16 cellular contexts compared by ENCODE assay signal in the genomic region with DNA sequence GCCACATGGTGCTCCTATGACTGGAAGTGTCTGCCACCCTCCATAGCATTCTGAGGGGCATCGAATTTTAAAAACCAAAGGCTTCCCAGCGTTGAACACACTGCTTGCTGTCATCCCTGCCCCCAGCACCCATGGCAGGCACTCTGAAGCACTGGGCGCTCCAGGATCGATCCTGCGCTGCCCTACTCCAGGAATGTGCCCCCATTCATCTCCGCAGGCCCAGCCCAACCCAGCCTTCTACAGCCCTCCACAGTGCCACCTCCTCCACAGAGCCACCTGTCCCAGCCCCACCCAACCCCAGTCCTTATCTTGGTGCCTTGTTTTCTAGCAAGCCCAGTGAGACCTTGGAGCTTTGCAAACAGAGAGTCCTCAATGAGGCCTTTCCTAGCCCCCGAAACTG. TPM values are rescaled to one million over a fixed set of nuclear protein-coding genes. Genes with fewer than 3 reads are reported as not detected.
A peak's percentile ranks its signal among the peaks of the same experiment; 100 is the strongest.
DNase-seq lines count a peak whose midpoint lies in the region; ATAC-seq, FAIRE-seq and TF ChIP-seq lines count a peak whose summit lies in the region.
"Had no signal": no experiment of that assay in that cellular context is flagged by ENCODE, and none has a peak within 500 bp of the region (broad histone marks: within the 10 kb centered on the region; RNA-seq: fewer than 3 reads in every experiment).

No MANE protein-coding gene starts in this region.

- FAIRE-seq in GM12891 (lab: Jason Lieb, UNC), result no peak
- FAIRE-seq: GM18507 had no signal

- H2AFZ ChIP-seq in neuronal stem cell (ENCODE audit: low read length), result no peak overlapping the region
- H2AFZ ChIP-seq: GM23338 had no signal

- no peak for TF ChIP-seq EP300 in Ishikawa (IDR thresholded peaks at IDR 0.05; ENCODE audit: borderline replicate concordance)

- no peak overlapping the region for H3K9ac ChIP-seq in neuronal stem cell (ENCODE audit: low read depth, low read length, poor library complexity)
- H3K9ac ChIP-seq: BLaER1 treated with 17β-estradiol and CSF1 and Interleukin-3, amounts not matched to agents 10 nM and 100 nM had no signal

- no peak overlapping the region for H3K23ac ChIP-seq in neuronal stem cell (ENCODE audit: low read depth, low read length, poor library complexity)

- no peak overlapping the region for H2BK5ac ChIP-seq in neuronal stem cell (ENCODE audit: low read length)

- H3K27ac ChIP-seq in epithelial cell of prostate (peak overlapping the region; percentile 5), neuronal stem cell (replicated peaks; ENCODE audit: low read length) (no peak overlapping the region), spleen (no peak overlapping the region)
- H3K27ac ChIP-seq: BLaER1 treated with 17β-estradiol and CSF1 and Interleukin-3, amounts not matched to agents 10 nM and 100 nM had no signal

- no peak overlapping the region for H3K4me2 ChIP-seq in neuronal stem cell (ENCODE audit: insufficient read depth, low read length, poor library complexity, severe bottlenecking)
- H3K4me2 ChIP-seq: BLaER1 treated with 17β-estradiol and CSF1 and Interleukin-3, amounts not matched to agents 10 nM and 100 nM; GM23338 had no signal

- H4K91ac ChIP-seq in neuronal stem cell (ENCODE audit: low read depth, low read length, poor library complexity), result no peak overlapping the region

- no peak overlapping the region for H3K4ac ChIP-seq in neuronal stem cell (ENCODE audit: low read length)

- TF ChIP-seq POLR2A in spleen (IDR thresholded peaks at IDR 0.05), result no peak
- no peak for TF ChIP-seq POLR2A in GM12891 (IDR thresholded peaks at IDR 0.05; ENCODE audit: low read depth, low read length)

- no peak for TF ChIP-seq RAD21 in Ishikawa (IDR thresholded peaks at IDR 0.05; ENCODE audit: low read depth)

- H3K4me3 ChIP-seq in neuronal stem cell (ENCODE audit: low read length in 2 of 2) (no peak overlapping the region), spleen (no peak overlapping the region)
- H3K4me3 ChIP-seq: BLaER1 treated with 17β-estradiol and CSF1 and Interleukin-3, amounts not matched to agents 10 nM and 100 nM; GM23338 had no signal

- no peak for ATAC-seq in HG03469 (IDR thresholded peaks at IDR 0.05; ENCODE audit: unreplicated experiment)
- ATAC-seq: GM23338 had no signal

- no peak overlapping the region for H2BK15ac ChIP-seq in neuronal stem cell (ENCODE audit: low read length)

- no peak for DNase-seq in epithelial cell of prostate (ENCODE audit: low read depth, low spot score)
- no peak for DNase-seq in neuronal stem cell (ENCODE audit: low spot score)
- DNase-seq in spleen, result peak; percentile 46
- DNase-seq in glomerular visceral epithelial cell (ENCODE audit: extremely low spot score), result no peak
- no peak for DNase-seq in GM12891 (ENCODE audit: insufficient read length, low spot score)
- DNase-seq: ACHN; Calu3; CD4-positive, CD25-positive, alpha-beta regulatory T cell; DMS 273 treated with DMSO at 0.1 percent for 48 hours; H7 had no signal

- intact Hi-C loops in spleen (cut with DNase I; ENCODE audit: low total_unique reads), result no loop called here

- no peak overlapping the region for H2BK12ac ChIP-seq in neuronal stem cell (ENCODE audit: low read length)

- H2BK120ac ChIP-seq in neuronal stem cell (ENCODE audit: low read depth, low read length), result no peak overlapping the region

- no peak for TF ChIP-seq CTCF in spleen (IDR thresholded peaks at IDR 0.05 in 8 of 11, conservative IDR thresholded peaks at IDR 0.05 in 3 of 11)

- H3K18ac ChIP-seq in neuronal stem cell (ENCODE audit: low read length), result peak overlapping the region; percentile 56

- H3K9me3 ChIP-seq in neuronal stem cell (replicated peaks in 1 of 2; ENCODE audit: control insufficient read depth in 2 of 2, insufficient read depth in 1 of 2, low read depth in 1 of 2, low read length in 2 of 2) (no peaks in the 10 kb centered on the region), spleen (no peaks in the 10 kb centered on the region)

- no CpG with 5 or more reads among the region's 7 CpGs for WGBS in neuronal stem cell (ENCODE audit: extremely low coverage in 2 of 2, insufficient read length in 2 of 2, insufficient replicate concordance in 1 of 2), 2 donors
- 75 to 89% (median 89%) methylated on average over 6 to 7 of the region's 7 CpGs for WGBS in spleen, 5 donors

- no peak overlapping the region for H3K14ac ChIP-seq in neuronal stem cell (ENCODE audit: low read length)

- H3K36me3 ChIP-seq in neuronal stem cell (replicated peaks in 1 of 2; ENCODE audit: control insufficient read depth in 2 of 2, insufficient read depth in 2 of 2, low read length in 2 of 2) (no peaks in the 10 kb centered on the region), spleen (no peaks in the 10 kb centered on the region)
- H3K36me3 ChIP-seq: BLaER1 treated with 17β-estradiol and CSF1 and Interleukin-3, amounts not matched to agents 10 nM and 100 nM had no signal

- H3K27me3 ChIP-seq in neuronal stem cell (ENCODE audit: control insufficient read depth in 3 of 3, insufficient read depth in 3 of 3, low read depth in 1 of 3, low read length in 3 of 3) (no peaks in the 10 kb centered on the region), spleen (replicated peaks in 1 of 7) (no peaks in the 10 kb centered on the region)
- H3K27me3 ChIP-seq: BLaER1 treated with 17β-estradiol and CSF1 and Interleukin-3, amounts not matched to agents 10 nM and 100 nM had no signal

- H3K4me1 ChIP-seq in neuronal stem cell (ENCODE audit: control insufficient read depth in 2 of 2, insufficient read depth in 1 of 2, low read depth in 1 of 2, low read length in 2 of 2) (peaks cover 5 to 7% of the 10 kb centered on the region in 2 donors), spleen (no peaks in the 10 kb centered on the region)
- H3K4me1 ChIP-seq: BLaER1 treated with 17β-estradiol and CSF1 and Interleukin-3, amounts not matched to agents 10 nM and 100 nM had no signal

- H4K8ac ChIP-seq in neuronal stem cell (ENCODE audit: low read depth, low read length), result no peak overlapping the region

- peak overlapping the region; percentile 32 for H2AK5ac ChIP-seq in neuronal stem cell (ENCODE audit: low read depth, low read length)

- H3K79me1 ChIP-seq in neuronal stem cell (ENCODE audit: low read depth, low read length), result no peaks in the 10 kb centered on the region

TF ChIP-seq in Ishikawa, 13 proteins besides CTCF, POLR2A, EP300 and RAD21:
- TF ChIP-seq YY1 (IDR thresholded peaks at IDR 0.05; ENCODE audit: low read depth) (no peak), TEAD4 (IDR thresholded peaks at IDR 0.05) (peak; percentile 60)
TF ChIP-seq in Ishikawa: peak in this region for 1.

TF ChIP-seq in GM12891, 5 proteins besides CTCF, POLR2A, EP300 and RAD21:
- TF ChIP-seq SPI1 (IDR thresholded peaks at IDR 0.05; ENCODE audit: low read depth, low read length), result no peak
- TF ChIP-seq POU2F2 (IDR thresholded peaks at IDR 0.05; ENCODE audit: low read depth, low read length), result no peak
- no peak for TF ChIP-seq POLR2AphosphoS5 (IDR thresholded peaks at IDR 0.05; ENCODE audit: low read depth, low read length)
- no peak for TF ChIP-seq PAX5 (IDR thresholded peaks at IDR 0.05; ENCODE audit: insufficient read depth, low read length, severe bottlenecking)
- TF ChIP-seq TAF1 (IDR thresholded peaks at IDR 0.05; ENCODE audit: low read depth, low read length), result no peak

RNA-seq across cellular contexts. Expression of gene WNT7A, which starts 52.2 kb away (rescaled TPM):
- 0.07 TPM for polyA plus RNA-seq in neuronal stem cell (2013, experiment 1 of 2)
- 0.06 TPM for polyA plus RNA-seq in neuronal stem cell (2013, experiment 2 of 2)
- 1 to 10 TPM; 1.4 to 6.3 (median 2.4) TPM for total RNA-seq in spleen
- polyA plus RNA-seq in spleen, result 1 to 10 TPM in 1 of 3 donors, under 1 TPM in 2; 0.52 to 1.1 (median 0.59) TPM
- not detected for polyA plus RNA-seq in GM12891 (2012; ENCODE audit: low read depth, missing spikeins)
- total RNA-seq: A172, GM23338 had no signal
- polyA plus RNA-seq: GM23338 had no signal
